ENCODE assay signal across 24 cellular contexts in the genomic region with DNA sequence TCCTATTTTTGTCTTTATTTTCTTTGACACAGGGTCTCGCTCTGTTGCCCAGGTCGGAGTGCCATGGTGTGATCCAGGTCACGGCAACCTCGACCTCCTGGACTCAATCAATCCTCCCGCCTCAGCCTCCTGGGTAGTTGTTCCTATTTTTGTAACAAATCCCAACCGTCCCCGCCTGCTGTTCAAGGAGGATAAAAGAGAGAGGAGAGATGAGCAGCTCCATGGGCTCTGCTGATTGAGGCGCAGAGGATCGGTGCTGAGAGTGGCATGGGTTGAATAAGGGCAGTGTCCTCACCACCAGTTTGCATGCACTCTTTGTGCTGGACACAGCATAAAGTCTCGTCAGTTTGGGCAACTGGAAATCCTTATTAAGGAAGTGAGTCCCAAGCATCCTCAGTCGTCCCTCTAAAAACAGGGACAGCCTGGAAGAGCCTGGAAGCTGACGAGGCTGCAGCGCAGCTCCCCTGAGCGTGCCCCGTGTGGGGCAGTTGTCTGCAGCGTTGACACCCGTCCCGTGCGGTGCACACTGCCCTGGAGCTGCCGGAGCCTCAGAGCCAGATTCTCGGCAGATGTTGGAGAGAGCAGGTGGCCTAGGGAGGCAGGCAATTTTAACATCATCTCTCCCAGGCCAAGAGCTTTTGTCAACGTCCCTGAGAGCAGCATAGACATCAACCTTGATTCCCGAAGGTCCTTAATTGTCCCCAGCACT.
DNase-seq lines count a peak whose midpoint lies in the region; ATAC-seq, FAIRE-seq and TF ChIP-seq lines count a peak whose summit lies in the region.
"Had no signal": no experiment of that assay in that cellular context is flagged by ENCODE, and none has a peak within 500 bp of the region (broad histone marks: within the 10 kb centered on the region; RNA-seq: fewer than 3 reads in every experiment).

No MANE protein-coding gene starts in this region.

- TF ChIP-seq POLR2A in vagina (IDR thresholded peaks at IDR 0.05) (no peak), suprapubic skin (IDR thresholded peaks at IDR 0.05) (no peak)

- no peaks in the 10 kb centered on the region for H3K36me3 Mint-ChIP-seq in osteocyte (ENCODE audit: unreplicated experiment)
- no peaks in the 10 kb centered on the region for H3K36me3 Mint-ChIP-seq in effector memory CD8-positive, alpha-beta T cell (ENCODE audit: insufficient read depth)
- H3K36me3 Mint-ChIP-seq: CD4-positive, CD25-positive, alpha-beta regulatory T cell had no signal

- H3K4me1 ChIP-seq in kidney (ENCODE audit: control insufficient read depth in 1 of 2, insufficient read depth in 1 of 2, low read depth in 1 of 2, low read length in 2 of 2), result no peaks in the 10 kb centered on the region
- H3K4me1 ChIP-seq in vagina, result no peaks in the 10 kb centered on the region
- H3K4me1 ChIP-seq in suprapubic skin, result no peaks in the 10 kb centered on the region
- H3K4me1 ChIP-seq: BE2C had no signal

- 84% methylated on average over 23 of the region's 23 CpGs for WGBS in suprapubic skin

- H3K9me3 Mint-ChIP-seq in stimulated activated naive CD8-positive, alpha-beta T cell treated with anti-CD3 and anti-CD28 coated beads, Interleukin-15, amount 100 ng/mL, for 72 hours, result no peaks in the 10 kb centered on the region
- peaks cover 11% of the 10 kb centered on the region for H3K9me3 Mint-ChIP-seq in osteocyte (ENCODE audit: unreplicated experiment)
- peaks cover 0 to 6% of the 10 kb centered on the region in 2 donors for H3K9me3 Mint-ChIP-seq in effector memory CD8-positive, alpha-beta T cell
- H3K9me3 Mint-ChIP-seq: CD8-positive, alpha-beta memory T cell; GM23338 had no signal

- H3K27me3 ChIP-seq in vagina, result no peaks in the 10 kb centered on the region
- no peaks in the 10 kb centered on the region for H3K27me3 ChIP-seq in suprapubic skin
- H3K27me3 ChIP-seq: BE2C had no signal

- H3K4me3 Mint-ChIP-seq in stimulated activated naive CD8-positive, alpha-beta T cell treated with anti-CD3 and anti-CD28 coated beads, Interleukin-15, amount 100 ng/mL, for 72 hours, result no peak overlapping the region
- no peak overlapping the region for H3K4me3 Mint-ChIP-seq in osteocyte (ENCODE audit: unreplicated experiment)
- no peak overlapping the region for H3K4me3 Mint-ChIP-seq in effector memory CD8-positive, alpha-beta T cell
- H3K4me3 Mint-ChIP-seq: CD4-positive, CD25-positive, alpha-beta regulatory T cell; CD8-positive, alpha-beta memory T cell; GM23338 had no signal

- TF ChIP-seq CTCF in kidney (IDR thresholded peaks at IDR 0.05; ENCODE audit: borderline replicate concordance, extremely low read depth, insufficient read depth), result no peak
- TF ChIP-seq CTCF in osteocyte (IDR thresholded peaks at IDR 0.05), result no peak
- no peak for TF ChIP-seq CTCF in vagina (IDR thresholded peaks at IDR 0.05)
- TF ChIP-seq CTCF in suprapubic skin (IDR thresholded peaks at IDR 0.05), result no peak

- H3K4me1 Mint-ChIP-seq in stimulated activated naive CD8-positive, alpha-beta T cell treated with anti-CD3 and anti-CD28 coated beads, Interleukin-15, amount 100 ng/mL, for 72 hours, result no peaks in the 10 kb centered on the region
- H3K4me1 Mint-ChIP-seq in osteocyte (ENCODE audit: unreplicated experiment), result no peaks in the 10 kb centered on the region
- peaks cover 0 to 1% of the 10 kb centered on the region in 2 donors for H3K4me1 Mint-ChIP-seq in effector memory CD8-positive, alpha-beta T cell (ENCODE audit: low read depth in 2 of 2)
- H3K4me1 Mint-ChIP-seq: CD4-positive, CD25-positive, alpha-beta regulatory T cell; CD8-positive, alpha-beta memory T cell; GM23338 had no signal

- ATAC-seq in stimulated activated naive CD8-positive, alpha-beta T cell treated with anti-CD3 and anti-CD28 coated beads, Interleukin-15, amount 100 ng/mL, for 72 hours, result peak; percentile 17
- ATAC-seq in stimulated activated naive CD8-positive, alpha-beta T cell treated with anti-CD3 and anti-CD28 coated beads, Interleukin-15, Interleukin-2, amounts not matched to agents 100 U/mL and 50 U/mL, for 24 hours, result no peak
- ATAC-seq in effector memory CD8-positive, alpha-beta T cell (replicated peaks), result no peak
- ATAC-seq: GM23338 had no signal

- H3K27ac ChIP-seq in kidney (ENCODE audit: low read depth in 2 of 2, low read length in 2 of 2), result no peak overlapping the region
- H3K27ac ChIP-seq in vagina, result no peak overlapping the region
- no peak overlapping the region for H3K27ac ChIP-seq in suprapubic skin

- H3K36me3 ChIP-seq in kidney (ENCODE audit: control insufficient read depth in 1 of 2, insufficient read depth in 2 of 2, low read length in 2 of 2) (no peaks in the 10 kb centered on the region), vagina (no peaks in the 10 kb centered on the region), suprapubic skin (no peaks in the 10 kb centered on the region)
- H3K36me3 ChIP-seq: BE2C had no signal

- DNase-seq in stimulated activated naive CD8-positive, alpha-beta T cell treated with anti-CD3 and anti-CD28 coated beads, Interleukin-15, amount 100 ng/mL, for 72 hours, result no peak
- DNase-seq in stimulated activated naive CD8-positive, alpha-beta T cell treated with anti-CD3 and anti-CD28 coated beads, Interleukin-15, Interleukin-2, amounts not matched to agents 100 U/mL and 50 U/mL, for 24 hours, result no peak
- DNase-seq in kidney (peak; percentile 34), osteocyte (ENCODE audit: extremely low spot score, unreplicated experiment) (peak; percentile 79), vagina (ENCODE audit: extremely low spot score in 2 of 2) (peak; percentile 43 to 69), suprapubic skin (ENCODE audit: low spot score in 2 of 2) (no peak), SHP77 (lab: John Stamatoyannopoulos, UW) (no peak)
- DNase-seq in effector memory CD8-positive, alpha-beta T cell, result no peak
- DNase-seq: ACHN; BE2C; C1 segment of cervical spinal cord; CD4-positive, CD25-positive, alpha-beta regulatory T cell; CD8-positive, alpha-beta memory T cell; COR-L47; DMS 273 treated with DMSO at 0.1 percent for 48 hours; DMS53; DND-41; EL; HCEC 1CT had no signal

- FAIRE-seq in kidney (lab: Jason Lieb, UNC), result no peak
- FAIRE-seq: A204.1, GM12891, GM18507, H54 had no signal

- H3K27ac Mint-ChIP-seq in stimulated activated naive CD8-positive, alpha-beta T cell treated with anti-CD3 and anti-CD28 coated beads, Interleukin-15, amount 100 ng/mL, for 72 hours, result no peak overlapping the region
- no peak overlapping the region for H3K27ac Mint-ChIP-seq in osteocyte (ENCODE audit: unreplicated experiment)
- no peak overlapping the region for H3K27ac Mint-ChIP-seq in effector memory CD8-positive, alpha-beta T cell
- H3K27ac Mint-ChIP-seq: CD4-positive, CD25-positive, alpha-beta regulatory T cell; CD8-positive, alpha-beta memory T cell; GM23338 had no signal

- H3K9me3 ChIP-seq in kidney (ENCODE audit: control insufficient read depth in 1 of 2, low read length in 2 of 2), result no peaks in the 10 kb centered on the region
- no peaks in the 10 kb centered on the region for H3K9me3 ChIP-seq in vagina
- no peaks in the 10 kb centered on the region for H3K9me3 ChIP-seq in suprapubic skin
- H3K9me3 ChIP-seq: BE2C had no signal

- intact Hi-C loops in kidney (cut with DNase I), result no loop called here
- intact Hi-C loops in vagina (cut with DNase I), result no loop called here

- H3K9ac ChIP-seq in kidney (ENCODE audit: low read length in 2 of 2), result no peak overlapping the region

- TF ChIP-seq EP300 in suprapubic skin (IDR thresholded peaks at IDR 0.05), result no peak

- H3K27me3 Mint-ChIP-seq in stimulated activated naive CD8-positive, alpha-beta T cell treated with anti-CD3 and anti-CD28 coated beads, Interleukin-15, amount 100 ng/mL, for 72 hours, result no peaks in the 10 kb centered on the region
- H3K27me3 Mint-ChIP-seq in osteocyte (ENCODE audit: unreplicated experiment), result no peaks in the 10 kb centered on the region
- H3K27me3 Mint-ChIP-seq in effector memory CD8-positive, alpha-beta T cell, result no peaks in the 10 kb centered on the region
- H3K27me3 Mint-ChIP-seq: CD4-positive, CD25-positive, alpha-beta regulatory T cell; CD8-positive, alpha-beta memory T cell had no signal

- H3K4me3 ChIP-seq in kidney (ENCODE audit: low read length in 2 of 2) (no peak overlapping the region), vagina (no peak overlapping the region), suprapubic skin (no peak overlapping the region)
- H3K4me3 ChIP-seq: GM23338 had no signal

Comparison
In these comparisons a context has a peak if more than half of its experiments do, and no peak if none do; other contexts are left out.
1. DNase-seq: peak in kidney (single experiment), osteocyte (single experiment) and vagina (2 of 2); none in stimulated activated naive CD8-positive, alpha-beta T cell treated with anti-CD3 and anti-CD28 coated beads, Interleukin-15, amount 100 ng/mL, for 72 hours (0 of 2), stimulated activated naive CD8-positive, alpha-beta T cell treated with anti-CD3 and anti-CD28 coated beads, Interleukin-15, Interleukin-2, amounts not matched to agents 100 U/mL and 50 U/mL, for 24 hours (single experiment), suprapubic skin (0 of 2), SHP77 (0 of 2) and effector memory CD8-positive, alpha-beta T cell (0 of 3).